In the genomic region with DNA sequence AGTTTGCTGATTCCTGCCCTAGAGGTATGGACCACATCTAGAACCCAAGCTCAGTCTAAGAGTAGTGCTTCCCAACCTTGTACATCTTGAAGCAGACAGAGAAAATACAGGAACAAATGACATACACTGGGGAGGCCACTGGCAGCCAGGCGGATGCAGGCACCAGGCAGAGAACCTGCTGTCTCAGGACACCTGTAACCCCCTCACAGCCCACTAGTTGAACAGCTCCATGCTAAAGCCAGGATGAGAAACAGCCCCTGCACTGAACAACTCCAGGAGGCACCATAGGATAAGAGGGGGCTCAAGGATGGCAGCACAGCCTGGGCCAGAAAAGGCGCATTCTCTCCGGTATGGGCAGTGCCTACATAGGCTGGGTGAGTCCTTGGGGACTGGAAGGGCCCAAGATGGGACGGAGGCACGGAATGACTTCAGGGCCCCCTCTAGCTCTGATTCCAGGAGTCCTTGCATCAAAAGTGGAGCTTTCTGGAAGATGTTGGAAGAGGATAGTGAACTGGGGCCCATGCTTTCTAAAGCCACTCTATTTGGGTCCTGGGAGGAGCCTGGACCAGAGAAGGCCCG, we compare ENCODE assay signal across 16 cellular contexts. TPM values are rescaled to one million over a fixed set of nuclear protein-coding genes. Genes with fewer than 3 reads are reported as not detected.
DNase-seq lines count a peak whose midpoint lies in the region; ATAC-seq and TF ChIP-seq lines count a peak whose summit lies in the region.
"Had no signal": no experiment of that assay in that cellular context is flagged by ENCODE, and none has a peak within 500 bp of the region (broad histone marks: within the 10 kb centered on the region; RNA-seq: fewer than 3 reads in every experiment).

No MANE protein-coding gene starts in this region.

- H3K4me3 Mint-ChIP-seq in activated CD8-positive, alpha-beta memory T cell treated with anti-CD3 and anti-CD28 coated beads, Interleukin-2, amount 10 ng/mL, durations not matched to agents 7 days and 5 days: no peak overlapping the region
- H3K4me3 Mint-ChIP-seq in effector memory CD8-positive, alpha-beta T cell: peak overlapping the region in 1 of 2 donors; percentile 20
- no peak overlapping the region for H3K4me3 Mint-ChIP-seq in stimulated activated effector memory CD8-positive, alpha-beta T cell treated with anti-CD3 and anti-CD28 coated beads, Interleukin-12 subunit alpha, Interleukin-12 subunit beta, amount 100 ng/mL, for 72 hours
- no peak overlapping the region for H3K4me3 Mint-ChIP-seq in WTC11

- TF ChIP-seq POLR2A in IMR-90 (IDR thresholded peaks at IDR 0.05; ENCODE audit: low read depth, low read length): no peak
- no peak for TF ChIP-seq POLR2A in suprapubic skin (IDR thresholded peaks at IDR 0.05)

- no peak overlapping the region for H2BK120ac ChIP-seq in IMR-90 (ENCODE audit: low read depth, low read length)

- H3K18ac ChIP-seq in IMR-90 (ENCODE audit: low read depth, low read length): no peak overlapping the region

- peak overlapping the region; percentile 59 for H2AK9ac ChIP-seq in IMR-90 (replicated peaks; ENCODE audit: low read depth, low read length, poor library complexity)

- H3K27me3 ChIP-seq in IMR-90 (ENCODE audit: control insufficient read depth, insufficient read depth, low read length) (no peaks in the 10 kb centered on the region), suprapubic skin (no peaks in the 10 kb centered on the region)

- no peak overlapping the region for H2AFZ ChIP-seq in IMR-90 (replicated peaks; ENCODE audit: low read length, poor library complexity)

- H3K14ac ChIP-seq in IMR-90 (replicated peaks; ENCODE audit: low read depth, low read length): 0 out of 2 replicates have a peak overlapping the region, but pooled peaks have one; percentile 5

- no CpG with 5 or more reads among the region's 6 CpGs for WGBS in IMR-90 (ENCODE audit: extremely low coverage in 2 of 2, insufficient read length in 1 of 2), 2 experiments
- 100% methylated on average over 1 of the region's 6 CpGs for WGBS in suprapubic skin

- H3K4me1 ChIP-seq in IMR-90 (ENCODE audit: control insufficient read depth, insufficient read depth, low read length) (peaks cover 18% of the 10 kb centered on the region), suprapubic skin (peaks cover 61% of the 10 kb centered on the region)

- H3K4me3 ChIP-seq in IMR-90 (ENCODE audit: insufficient read depth, low read depth, low read length) (no peak overlapping the region), suprapubic skin (no peak overlapping the region)

- no peak overlapping the region for H2BK20ac ChIP-seq in IMR-90 (ENCODE audit: low read depth, low read length)

- no peak overlapping the region for H2BK5ac ChIP-seq in IMR-90 (ENCODE audit: low read depth, low read length, poor library complexity, severe bottlenecking)

- H3K4me2 ChIP-seq in IMR-90 (ENCODE audit: low read depth, low read length): no peak overlapping the region

- in situ Hi-C loops in IMR-90 (cut with MboI; ENCODE audit: low sequenced_read_pairs): no loop called here

- H3K79me1 ChIP-seq in IMR-90 (ENCODE audit: low read depth in 1 of 2, low read length in 2 of 2): peaks cover 18 to 100% of the 10 kb centered on the region in 2 experiments; a peak in 3 of 4 replicates

- no peak for TF ChIP-seq EP300 in suprapubic skin (IDR thresholded peaks at IDR 0.05)

- no peak overlapping the region for H4K5ac ChIP-seq in IMR-90 (ENCODE audit: low read depth, low read length)

- CTCF ChIA-PET in activated CD8-positive, alpha-beta memory T cell treated with anti-CD3 and anti-CD28 coated beads, Interleukin-2, amount 10 ng/mL, durations not matched to agents 7 days and 5 days (lab: Charles Lee): interaction anchor here (1.2 to 17.1 kb wide), 5 partner anchors 12 to 124 kb away, joined by 3 to 372 read pairs (median 6); a partner anchor contains a TSS
- CTCF ChIA-PET in IMR-90 (lab: Yijun Ruan, JAX) (interaction anchor here (0.7 kb wide), 1 partner anchor 17 kb away, joined by 3 read pairs; no protein-coding TSS in a partner anchor), WTC11 (lab: Charles Lee) (interaction anchor here (1.0 to 6.1 kb wide), 5 partner anchors 14 to 42 kb away, joined by 5 to 142 read pairs (median 7); a partner anchor contains a TSS)

- no peaks in the 10 kb centered on the region for H3K9me3 Mint-ChIP-seq in activated CD8-positive, alpha-beta memory T cell treated with anti-CD3 and anti-CD28 coated beads, Interleukin-2, amount 10 ng/mL, durations not matched to agents 7 days and 5 days (ENCODE audit: low read depth)
- no peaks in the 10 kb centered on the region for H3K9me3 Mint-ChIP-seq in effector memory CD8-positive, alpha-beta T cell
- no peaks in the 10 kb centered on the region for H3K9me3 Mint-ChIP-seq in stimulated activated effector memory CD8-positive, alpha-beta T cell treated with anti-CD3 and anti-CD28 coated beads, Interleukin-12 subunit alpha, Interleukin-12 subunit beta, amount 100 ng/mL, for 72 hours
- no peaks in the 10 kb centered on the region for H3K9me3 Mint-ChIP-seq in WTC11

- dilution Hi-C loops in IMR-90 (cut with HindIII; ENCODE audit: low sequenced_read_pairs, unreplicated experiment): no loop called here

- no peak overlapping the region for H2BK15ac ChIP-seq in IMR-90 (ENCODE audit: low read depth, low read length)

- no peaks in the 10 kb centered on the region for H3K9me3 ChIP-seq in IMR-90 (ENCODE audit: control insufficient read depth, insufficient read depth, low read length)
- H3K9me3 ChIP-seq in suprapubic skin: no peaks in the 10 kb centered on the region

- no peak for DNase-seq in activated CD8-positive, alpha-beta memory T cell treated with anti-CD3 and anti-CD28 coated beads, Interleukin-2, amount 10 ng/mL, durations not matched to agents 7 days and 5 days
- no peak for DNase-seq in activated CD8-positive, alpha-beta memory T cell treated with anti-CD3 and anti-CD28 coated beads, Interleukin-2, amount 50 U/mL, for 48 hours
- DNase-seq in IMR-90 (no peak), suprapubic skin (ENCODE audit: low spot score in 2 of 2) (no peak), WTC11 (ENCODE audit: low spot score) (no peak)
- no peak for DNase-seq in effector memory CD8-positive, alpha-beta T cell
- DNase-seq in stimulated activated effector memory CD8-positive, alpha-beta T cell treated with anti-CD3 and anti-CD28 coated beads, Interleukin-12 subunit alpha, Interleukin-12 subunit beta, amount 100 ng/mL, for 72 hours (ENCODE audit: low spot score in 2 of 2): no peak
- DNase-seq: ACHN; activated naive CD4-positive, alpha-beta T cell treated with Interleukin-2 at 50 U/mL for 16 hours; COR-L47; H7; NCI-H226; small intestine; stimulated activated naive CD8-positive, alpha-beta T cell treated with anti-CD3 and anti-CD28 coated beads, Interleukin-15, Interleukin-2, amounts not matched to agents 100 U/mL and 50 U/mL, for 24 hours; WERI-Rb-1 had no signal

- H4K20me1 ChIP-seq in IMR-90 (ENCODE audit: insufficient read depth, low read length): peaks cover 97% of the 10 kb centered on the region

- no TSS peak for BruUV-seq in IMR-90 (replicated peaks; lab: Mats Ljungman, UMichigan)

- H3K4ac ChIP-seq in IMR-90 (ENCODE audit: low read depth, low read length): no peak overlapping the region

- H3K27ac ChIP-seq in IMR-90 (ENCODE audit: insufficient read depth, low read length) (no peak overlapping the region), suprapubic skin (no peak overlapping the region)
- H3K27ac ChIP-seq: WERI-Rb-1 had no signal

- H3K36me3 ChIP-seq in IMR-90 (ENCODE audit: control insufficient read depth, insufficient read depth, low read length) (peaks cover 38% of the 10 kb centered on the region), suprapubic skin (peaks cover 39% of the 10 kb centered on the region)

- ATAC-seq in activated CD8-positive, alpha-beta memory T cell treated with anti-CD3 and anti-CD28 coated beads, Interleukin-2, amount 10 ng/mL, durations not matched to agents 7 days and 5 days: no peak
- ATAC-seq in IMR-90 (ENCODE audit: low read depth) (no peak), GM19397 (IDR thresholded peaks at IDR 0.05; ENCODE audit: unreplicated experiment) (no peak), WTC11 (no peak)
- ATAC-seq in effector memory CD8-positive, alpha-beta T cell (replicated peaks): no peak
- no peak for ATAC-seq in stimulated activated effector memory CD8-positive, alpha-beta T cell treated with anti-CD3 and anti-CD28 coated beads, Interleukin-12 subunit alpha, Interleukin-12 subunit beta, amount 100 ng/mL, for 72 hours
- ATAC-seq: stimulated activated naive CD8-positive, alpha-beta T cell treated with anti-CD3 and anti-CD28 coated beads, Interleukin-15, Interleukin-2, amounts not matched to agents 100 U/mL and 50 U/mL, for 24 hours had no signal

- POLR2A ChIA-PET in IMR-90 (lab: Charles Lee; ENCODE audit: unreplicated experiment) (no interaction called here), WTC11 (lab: Charles Lee) (interaction anchor here (1.0 to 1.3 kb wide), 2 partner anchors 14 to 20 kb away, joined by 3 read pairs; no protein-coding TSS in a partner anchor)

- no peak overlapping the region for H3K9ac ChIP-seq in IMR-90 (ENCODE audit: low read depth, low read length)

- H3K27ac Mint-ChIP-seq in activated CD8-positive, alpha-beta memory T cell treated with anti-CD3 and anti-CD28 coated beads, Interleukin-2, amount 10 ng/mL, durations not matched to agents 7 days and 5 days: peak overlapping the region; percentile 12
- peak overlapping the region; percentile 27 to 94 for H3K27ac Mint-ChIP-seq in effector memory CD8-positive, alpha-beta T cell
- H3K27ac Mint-ChIP-seq in stimulated activated effector memory CD8-positive, alpha-beta T cell treated with anti-CD3 and anti-CD28 coated beads, Interleukin-12 subunit alpha, Interleukin-12 subunit beta, amount 100 ng/mL, for 72 hours: peak overlapping the region; percentile 99
- no peak overlapping the region for H3K27ac Mint-ChIP-seq in WTC11

- H3K56ac ChIP-seq in IMR-90 (ENCODE audit: extremely low read depth, insufficient read depth, low read length): no peak overlapping the region

- peaks cover 37% of the 10 kb centered on the region for H3K36me3 Mint-ChIP-seq in activated CD8-positive, alpha-beta memory T cell treated with anti-CD3 and anti-CD28 coated beads, Interleukin-2, amount 10 ng/mL, durations not matched to agents 7 days and 5 days
- H3K36me3 Mint-ChIP-seq in effector memory CD8-positive, alpha-beta T cell (ENCODE audit: insufficient read depth): peaks cover 81% of the 10 kb centered on the region
- H3K36me3 Mint-ChIP-seq in stimulated activated effector memory CD8-positive, alpha-beta T cell treated with anti-CD3 and anti-CD28 coated beads, Interleukin-12 subunit alpha, Interleukin-12 subunit beta, amount 100 ng/mL, for 72 hours: peaks cover 63% of the 10 kb centered on the region
- peaks cover 24% of the 10 kb centered on the region for H3K36me3 Mint-ChIP-seq in WTC11

- TF ChIP-seq RAD21 in IMR-90 (IDR thresholded peaks at IDR 0.05; ENCODE audit: low read length): no peak

- no peak overlapping the region for H3K23ac ChIP-seq in IMR-90 (ENCODE audit: low read depth, low read length)

- peaks cover 50% of the 10 kb centered on the region for H3K9me1 ChIP-seq in IMR-90 (ENCODE audit: insufficient read depth, low read length)

- H3K4me1 Mint-ChIP-seq in activated CD8-positive, alpha-beta memory T cell treated with anti-CD3 and anti-CD28 coated beads, Interleukin-2, amount 10 ng/mL, durations not matched to agents 7 days and 5 days: peaks cover 78% of the 10 kb centered on the region
- peaks cover 71 to 82% of the 10 kb centered on the region in 2 donors for H3K4me1 Mint-ChIP-seq in effector memory CD8-positive, alpha-beta T cell (ENCODE audit: low read depth in 2 of 2)
- H3K4me1 Mint-ChIP-seq in stimulated activated effector memory CD8-positive, alpha-beta T cell treated with anti-CD3 and anti-CD28 coated beads, Interleukin-12 subunit alpha, Interleukin-12 subunit beta, amount 100 ng/mL, for 72 hours: peaks cover 91% of the 10 kb centered on the region
- H3K4me1 Mint-ChIP-seq in WTC11: peaks cover 37% of the 10 kb centered on the region

- no peak overlapping the region for H4K8ac ChIP-seq in IMR-90 (ENCODE audit: low read depth in 2 of 2, low read length in 2 of 2)

- TF ChIP-seq CTCF in IMR-90 (conservative IDR thresholded peaks at IDR 0.05; ENCODE audit: low read depth, low read length) (no peak), suprapubic skin (IDR thresholded peaks at IDR 0.05) (no peak), WTC11 (IDR thresholded peaks at IDR 0.05) (no peak)

- H3K27me3 Mint-ChIP-seq in activated CD8-positive, alpha-beta memory T cell treated with anti-CD3 and anti-CD28 coated beads, Interleukin-2, amount 10 ng/mL, durations not matched to agents 7 days and 5 days: no peaks in the 10 kb centered on the region
- no peaks in the 10 kb centered on the region for H3K27me3 Mint-ChIP-seq in effector memory CD8-positive, alpha-beta T cell
- no peaks in the 10 kb centered on the region for H3K27me3 Mint-ChIP-seq in WTC11 (ENCODE audit: low read depth)

- H2AK5ac ChIP-seq in IMR-90 (ENCODE audit: low read depth, low read length): no peak overlapping the region

- intact Hi-C loops in IMR-90 (cut with micrococcal nuclease): loop anchor here (5.0 kb wide), 1 partner anchor 108 kb away; a partner anchor contains a TSS

- no peak overlapping the region for H4K91ac ChIP-seq in IMR-90 (ENCODE audit: insufficient read depth, low read depth, low read length)

RNA-seq across cellular contexts. Expression of a gene that starts 16.0 kb away (rescaled TPM):
- total RNA-seq in activated CD8-positive, alpha-beta memory T cell treated with anti-CD3 and anti-CD28 coated beads, Interleukin-2, amount 10 ng/mL, durations not matched to agents 7 days and 5 days: 10 to 100 TPM; 57.1 to 63.1 TPM
- total RNA-seq in IMR-90 (2012; rRNA removed) (2.9 and 3.6 TPM in 2 replicates), suprapubic skin (10 to 100 TPM; 61.7 to 73.5 (median 67.1) TPM), WTC11 (2021) (20.6 to 24.1 TPM (median 24.0 TPM) in 3 replicates)
- 20.0 and 25.0 TPM in 2 replicates for polyA plus RNA-seq in IMR-90 (2012; rRNA removed)
- polyA plus RNA-seq in IMR-90 (2012; cell fraction: cytosol; rRNA removed): 10.9 and 27.6 TPM in 2 replicates
- 80.1 and 88.5 TPM in 2 replicates for polyA plus RNA-seq in IMR-90 (2012; cell fraction: nucleus; rRNA removed; ENCODE audit: low replicate concordance)
